ENCODE assay signal across 9 cellular contexts in the genomic region with DNA sequence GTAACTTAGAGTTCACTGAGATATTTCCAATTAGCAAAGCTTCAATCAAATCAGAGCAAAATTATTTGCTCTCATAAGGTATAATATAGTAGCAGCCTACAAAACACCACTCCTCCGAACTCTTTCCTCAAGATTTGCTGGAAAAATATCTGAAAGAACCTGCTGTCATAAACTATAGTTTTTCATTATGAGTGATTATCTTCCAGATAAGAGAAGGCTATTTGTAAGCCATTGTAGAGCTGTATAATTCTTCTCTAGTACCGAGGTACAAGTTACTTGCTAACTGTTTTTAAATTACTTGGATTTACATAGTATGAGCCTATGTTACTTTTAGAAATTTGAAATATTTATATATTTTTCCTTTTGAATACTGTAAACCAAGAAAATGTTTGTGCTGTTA. TPM values are rescaled to one million over a fixed set of nuclear protein-coding genes. Genes with fewer than 3 reads are reported as not detected.
A peak's percentile ranks its signal among the peaks of the same experiment; 100 is the strongest.
DNase-seq lines count a peak whose midpoint lies in the region; ATAC-seq lines count a peak whose summit lies in the region.
"Had no signal": no experiment of that assay in that cellular context is flagged by ENCODE, and none has a peak within 500 bp of the region (broad histone marks: within the 10 kb centered on the region; RNA-seq: fewer than 3 reads in every experiment).

No MANE protein-coding gene starts in this region.

- peaks cover 0 to 8% (median 0%) of the 10 kb centered on the region in 11 experiments; a peak in 3 of 22 replicates for H4K20me1 ChIP-seq in BLaER1 treated with 17β-estradiol and CSF1 and Interleukin-3, amounts not matched to agents 10 nM and 100 nM

- peaks cover 24 to 42% (median 38%) of the 10 kb centered on the region in 10 experiments for H3K4me1 ChIP-seq in BLaER1 treated with 17β-estradiol and CSF1 and Interleukin-3, amounts not matched to agents 10 nM and 100 nM
- peaks cover 18% of the 10 kb centered on the region for H3K4me1 ChIP-seq in iPS-20b (ENCODE audit: insufficient read depth, low read length)

- peak overlapping the region in 3 of 11 experiments; percentile 2 to 88 (median 18); a peak in 1 of 22 replicates for H3K27ac ChIP-seq in BLaER1 treated with 17β-estradiol and CSF1 and Interleukin-3, amounts not matched to agents 10 nM and 100 nM
- no peak overlapping the region for H3K27ac ChIP-seq in iPS-20b (ENCODE audit: low read length)
- H3K27ac ChIP-seq: ovary had no signal

- no peaks in the 10 kb centered on the region for H3K9me3 ChIP-seq in BLaER1 treated with 17β-estradiol and CSF1 and Interleukin-3, amounts not matched to agents 10 nM and 100 nM (replicated peaks in 1 of 11)
- no peaks in the 10 kb centered on the region for H3K9me3 ChIP-seq in iPS-20b (ENCODE audit: insufficient read depth, low read depth, low read length)
- H3K9me3 ChIP-seq: ovary had no signal

- CTCF ChIA-PET in activated CD4-positive, alpha-beta memory T cell treated with anti-CD3 and anti-CD28 coated beads, Interleukin-2, amount 10 ng/mL, durations not matched to agents 7 days and 5 days (lab: Charles Lee), result interaction anchor here (0.8 to 1.2 kb wide), 2 partner anchors 15 to 67 kb away, joined by 3 to 4 read pairs; no protein-coding TSS in a partner anchor

- H3K27ac Mint-ChIP-seq in activated CD4-positive, alpha-beta memory T cell treated with anti-CD3 and anti-CD28 coated beads, Interleukin-2, amount 10 ng/mL, durations not matched to agents 7 days and 5 days, result peak overlapping the region; percentile 96

- peak overlapping the region; percentile 95 for H3K4me3 Mint-ChIP-seq in activated CD4-positive, alpha-beta memory T cell treated with anti-CD3 and anti-CD28 coated beads, Interleukin-2, amount 10 ng/mL, durations not matched to agents 7 days and 5 days

- POLR2A ChIA-PET in activated CD4-positive, alpha-beta memory T cell treated with anti-CD3 and anti-CD28 coated beads, Interleukin-2, amount 10 ng/mL, durations not matched to agents 7 days and 5 days (lab: Charles Lee), result interaction anchor here (0.9 to 7.5 kb wide), 12 partner anchors 10 to 687 kb away, joined by 3 to 195 read pairs (median 5); a partner anchor contains a TSS

- DNase-seq in H7, result no peak
- no peak for DNase-seq in activated CD4-positive, alpha-beta memory T cell treated with anti-CD3 and anti-CD28 coated beads, Interleukin-2, amount 10 ng/mL, durations not matched to agents 7 days and 5 days
- no peak for DNase-seq in COLO829 (ENCODE audit: low spot score)
- DNase-seq in amniotic stem cell (lab: John Stamatoyannopoulos, UW), result no peak
- DNase-seq in NCI-H510A treated with DMSO at 0.1 percent for 48 hours (lab: John Stamatoyannopoulos, UW), result no peak
- DNase-seq: ovary had no signal

- H3K36me3 Mint-ChIP-seq in activated CD4-positive, alpha-beta memory T cell treated with anti-CD3 and anti-CD28 coated beads, Interleukin-2, amount 10 ng/mL, durations not matched to agents 7 days and 5 days (ENCODE audit: low read depth), result peaks cover 71% of the 10 kb centered on the region

- peaks cover 0 to 51% (median 39%) of the 10 kb centered on the region in 11 experiments; a peak in 18 of 22 replicates for H3K36me3 ChIP-seq in BLaER1 treated with 17β-estradiol and CSF1 and Interleukin-3, amounts not matched to agents 10 nM and 100 nM
- H3K36me3 ChIP-seq in H7 (replicated peaks; ENCODE audit: control insufficient read depth, insufficient read depth, low read length) (peaks cover 17% of the 10 kb centered on the region), iPS-20b (ENCODE audit: insufficient read depth, low read depth, low read length) (peaks cover 39% of the 10 kb centered on the region)
- H3K36me3 ChIP-seq: ovary had no signal

- no peaks in the 10 kb centered on the region for H3K27me3 ChIP-seq in BLaER1 treated with 17β-estradiol and CSF1 and Interleukin-3, amounts not matched to agents 10 nM and 100 nM
- no peaks in the 10 kb centered on the region for H3K27me3 ChIP-seq in H7 (ENCODE audit: control insufficient read depth, insufficient read depth, low read length)
- no peaks in the 10 kb centered on the region for H3K27me3 ChIP-seq in iPS-20b (ENCODE audit: insufficient read depth, low read length)
- H3K27me3 ChIP-seq: ovary had no signal

- no peaks in the 10 kb centered on the region for H3K27me3 Mint-ChIP-seq in activated CD4-positive, alpha-beta memory T cell treated with anti-CD3 and anti-CD28 coated beads, Interleukin-2, amount 10 ng/mL, durations not matched to agents 7 days and 5 days

- H3K4me3 ChIP-seq in BLaER1 treated with 17β-estradiol and CSF1 and Interleukin-3, amounts not matched to agents 10 nM and 100 nM, result peak overlapping the region in 8 of 10 experiments; percentile 74 to 91 (median 79); a peak in 16 of 20 replicates
- peak overlapping the region; percentile 59; the same call in 1 of the 2 replicates for H3K4me3 ChIP-seq in H7 (ENCODE audit: insufficient read depth, low read depth, low read length)
- peak overlapping the region; percentile 98 for H3K4me3 ChIP-seq in iPS-20b (ENCODE audit: low read length)
- H3K4me3 ChIP-seq: ovary had no signal

- H3K4me2 ChIP-seq in BLaER1 treated with 17β-estradiol and CSF1 and Interleukin-3, amounts not matched to agents 10 nM and 100 nM, result peak overlapping the region; percentile 73 to 94 (median 83)

- peaks cover 58% of the 10 kb centered on the region for H3K4me1 Mint-ChIP-seq in activated CD4-positive, alpha-beta memory T cell treated with anti-CD3 and anti-CD28 coated beads, Interleukin-2, amount 10 ng/mL, durations not matched to agents 7 days and 5 days

- no peak for ATAC-seq in GM21737 (IDR thresholded peaks at IDR 0.05; ENCODE audit: unreplicated experiment)

- peak overlapping the region; percentile 88 to 98 (median 91); a peak in 20 of 22 replicates for H3K9ac ChIP-seq in BLaER1 treated with 17β-estradiol and CSF1 and Interleukin-3, amounts not matched to agents 10 nM and 100 nM
- H3K9ac ChIP-seq in iPS-20b (ENCODE audit: low read depth, low read length), result peak overlapping the region; percentile 97; the same call in 1 of the 2 replicates

- no peaks in the 10 kb centered on the region for H3K9me3 Mint-ChIP-seq in activated CD4-positive, alpha-beta memory T cell treated with anti-CD3 and anti-CD28 coated beads, Interleukin-2, amount 10 ng/mL, durations not matched to agents 7 days and 5 days

RNA-seq across cellular contexts. Expression of a gene that starts 2.1 kb away (rescaled TPM):
- 40.9 and 59.3 TPM in 2 replicates for total RNA-seq in H7 (2014; rRNA removed; shearing (Covaris generic))
- total RNA-seq in activated CD4-positive, alpha-beta memory T cell treated with anti-CD3 and anti-CD28 coated beads, Interleukin-2, amount 10 ng/mL, durations not matched to agents 7 days and 5 days, result 10 to 100 TPM; 78.0 to 78.9 TPM

RNA-seq across cellular contexts. Expression of a gene that starts 2.1 kb away (rescaled TPM):
- total RNA-seq in H7 (2014; rRNA removed; shearing (Covaris generic)), result 12.1 and 12.6 TPM in 2 replicates
- 10 to 100 TPM; 22.1 to 23.7 TPM for total RNA-seq in activated CD4-positive, alpha-beta memory T cell treated with anti-CD3 and anti-CD28 coated beads, Interleukin-2, amount 10 ng/mL, durations not matched to agents 7 days and 5 days
